ENCODE assay signal across 14 cellular contexts in genomic region chr2:30611572-30611971, GRCh38.
A peak's percentile ranks its signal among the peaks of the same experiment; 100 is the strongest.
DNase-seq lines count a peak whose midpoint lies in the region; ATAC-seq and TF ChIP-seq lines count a peak whose summit lies in the region.
"Had no signal": no experiment of that assay in that cellular context is flagged by ENCODE, and none has a peak within 500 bp of the region (broad histone marks: within the 10 kb centered on the region; RNA-seq: fewer than 3 reads in every experiment).

No MANE protein-coding gene starts in this region.

- H3K9ac ChIP-seq in mesenchymal stem cell (ENCODE audit: low read length): no peak overlapping the region

- no peaks in the 10 kb centered on the region for H3K36me3 ChIP-seq in GM23338 (ENCODE audit: insufficient read depth)
- H3K36me3 ChIP-seq in mesenchymal stem cell (ENCODE audit: control insufficient read depth in 1 of 2, insufficient read depth in 2 of 2, low read depth in 1 of 2, low read length in 2 of 2): no peaks in the 10 kb centered on the region
- H3K36me3 ChIP-seq: colonic mucosa, thoracic aorta had no signal

- no peak for TF ChIP-seq POLR2A in erythroblast (IDR thresholded peaks at IDR 0.05; ENCODE audit: low read length)

- DNase-seq in AG08395 (ENCODE audit: low spot score): peak; percentile 73
- no peak for DNase-seq in GM23338 (ENCODE audit: low spot score)
- DNase-seq in T-helper 17 cell: no peak
- DNase-seq in mesenchymal stem cell: peak; percentile 98
- no peak for DNase-seq in activated CD4-positive, alpha-beta T cell treated with anti-CD3 and anti-CD28 coated beads for 4 hours
- DNase-seq in T-helper 2 cell: no peak
- DNase-seq in erythroblast (lab: John Stamatoyannopoulos, UW): no peak
- DNase-seq: activated CD4-positive, alpha-beta memory T cell treated with anti-CD3 and anti-CD28 coated beads, Interleukin-2, amount 10 ng/mL, durations not matched to agents 7 days and 5 days; activated naive CD4-positive, alpha-beta T cell treated with anti-CD3 and anti-CD28 coated beads, Interleukin-2, amount 50 U/mL, for 16 hours; colonic mucosa had no signal

- H3K4me2 ChIP-seq in GM23338 (peak overlapping the region; percentile 10; the same call in 1 of the 2 replicates), mesenchymal stem cell (ENCODE audit: low read length, poor library complexity, severe bottlenecking) (no peak overlapping the region)

- no peak overlapping the region for H2AK5ac ChIP-seq in mesenchymal stem cell (ENCODE audit: low read length, severe bottlenecking)

- no peaks in the 10 kb centered on the region for H3K9me3 Mint-ChIP-seq in GM23338
- H3K9me3 Mint-ChIP-seq: activated CD4-positive, alpha-beta memory T cell treated with anti-CD3 and anti-CD28 coated beads, Interleukin-2, amount 10 ng/mL, durations not matched to agents 7 days and 5 days had no signal

- H2BK5ac ChIP-seq in mesenchymal stem cell (ENCODE audit: low read depth, low read length, poor library complexity, severe bottlenecking): no peak overlapping the region

- H4K20me1 ChIP-seq in GM23338 (replicated peaks; ENCODE audit: insufficient read depth): no peaks in the 10 kb centered on the region

- H3K23ac ChIP-seq in mesenchymal stem cell (ENCODE audit: low read length in 2 of 2): peak overlapping the region in 1 of 2 experiments; percentile 40

- H3K4me3 Mint-ChIP-seq in GM23338 (no peak overlapping the region), T-helper 17 cell (no peak overlapping the region)
- H3K4me3 Mint-ChIP-seq: activated CD4-positive, alpha-beta memory T cell treated with anti-CD3 and anti-CD28 coated beads, Interleukin-2, amount 10 ng/mL, durations not matched to agents 7 days and 5 days; B cell had no signal

- H3K27me3 Mint-ChIP-seq in GM23338 (ENCODE audit: insufficient read depth, low read depth, poor library complexity) (peaks cover 5% of the 10 kb centered on the region), T-helper 17 cell (no peaks in the 10 kb centered on the region)
- H3K27me3 Mint-ChIP-seq: activated CD4-positive, alpha-beta memory T cell treated with anti-CD3 and anti-CD28 coated beads, Interleukin-2, amount 10 ng/mL, durations not matched to agents 7 days and 5 days; B cell had no signal

- no peaks in the 10 kb centered on the region; the same call in 1 of the 2 replicates for H3K9me2 ChIP-seq in GM23338 (ENCODE audit: insufficient read depth)

- no peak overlapping the region for H4K91ac ChIP-seq in mesenchymal stem cell (ENCODE audit: low read length)

- H3K9me3 ChIP-seq in T-helper 17 cell (ENCODE audit: control insufficient read depth, low read length, poor library complexity, severe bottlenecking): no peaks in the 10 kb centered on the region
- H3K9me3 ChIP-seq in mesenchymal stem cell (ENCODE audit: control insufficient read depth, low read length): no peaks in the 10 kb centered on the region
- H3K9me3 ChIP-seq: colonic mucosa, thoracic aorta had no signal

- no peak overlapping the region for H3K27ac Mint-ChIP-seq in GM23338
- peak overlapping the region; percentile 80 for H3K27ac Mint-ChIP-seq in T-helper 17 cell
- H3K27ac Mint-ChIP-seq: activated CD4-positive, alpha-beta memory T cell treated with anti-CD3 and anti-CD28 coated beads, Interleukin-2, amount 10 ng/mL, durations not matched to agents 7 days and 5 days; B cell had no signal

- H2BK15ac ChIP-seq in mesenchymal stem cell (ENCODE audit: low read depth, poor library complexity, severe bottlenecking): no peak overlapping the region

- H3K79me2 ChIP-seq in GM23338 (replicated peaks; ENCODE audit: insufficient read depth): 0 out of 2 replicates have a peak, but pooled peaks cover 3% of the 10 kb centered on the region

- H2AFZ ChIP-seq in GM23338 (no peak overlapping the region), mesenchymal stem cell (ENCODE audit: low read depth, low read length) (no peak overlapping the region)

- H2BK120ac ChIP-seq in mesenchymal stem cell (ENCODE audit: low read depth, low read length): no peak overlapping the region

- ATAC-seq in GM23338 (no peak), T-helper 17 cell (no peak), GM18867 (IDR thresholded peaks at IDR 0.05; ENCODE audit: unreplicated experiment) (no peak)
- ATAC-seq: left lobe of liver had no signal

- H3K4me1 Mint-ChIP-seq in GM23338 (peaks cover 26% of the 10 kb centered on the region), T-helper 17 cell (peaks cover 10% of the 10 kb centered on the region)
- H3K4me1 Mint-ChIP-seq: activated CD4-positive, alpha-beta memory T cell treated with anti-CD3 and anti-CD28 coated beads, Interleukin-2, amount 10 ng/mL, durations not matched to agents 7 days and 5 days had no signal

- H3F3A ChIP-seq in GM23338 (replicated peaks; ENCODE audit: low read depth): no peaks in the 10 kb centered on the region

- no peak overlapping the region for H2BK12ac ChIP-seq in mesenchymal stem cell (ENCODE audit: low read length in 2 of 2)

- peaks cover 1% of the 10 kb centered on the region for H3K79me1 ChIP-seq in mesenchymal stem cell (replicated peaks; ENCODE audit: low read length, poor library complexity, severe bottlenecking)

- no peaks in the 10 kb centered on the region; the same call in 2 of the 3 replicates for H3K36me3 Mint-ChIP-seq in GM23338 (ENCODE audit: low read depth)
- peaks cover 18% of the 10 kb centered on the region for H3K36me3 Mint-ChIP-seq in T-helper 17 cell (ENCODE audit: low read depth)

- peak overlapping the region in 1 of 2 experiments; percentile 57 for H3K18ac ChIP-seq in mesenchymal stem cell (ENCODE audit: low read depth in 1 of 2, low read length in 2 of 2)

- WGBS in mesenchymal stem cell: 25% methylated on average over 4 of the region's 4 CpGs

- H3K27ac ChIP-seq in GM23338 (ENCODE audit: low read depth) (no peak overlapping the region), mesenchymal stem cell (ENCODE audit: low read length, poor library complexity, severe bottlenecking) (no peak overlapping the region)
- H3K27ac ChIP-seq: colonic mucosa, thoracic aorta had no signal

- H3K4me1 ChIP-seq in GM23338 (ENCODE audit: insufficient read depth) (peaks cover 39% of the 10 kb centered on the region), mesenchymal stem cell (ENCODE audit: control insufficient read depth, insufficient read depth, low read depth, low read length) (no peaks in the 10 kb centered on the region)
- H3K4me1 ChIP-seq: colonic mucosa had no signal

- no peaks in the 10 kb centered on the region for H3K27me3 ChIP-seq in GM23338 (ENCODE audit: insufficient read depth)
- no peaks in the 10 kb centered on the region for H3K27me3 ChIP-seq in mesenchymal stem cell (ENCODE audit: control insufficient read depth in 1 of 2, insufficient read depth in 1 of 2, low read length in 2 of 2)
- H3K27me3 ChIP-seq: colonic mucosa had no signal

- TF ChIP-seq CTCF in GM23338 (conservative IDR thresholded peaks at IDR 0.05; ENCODE audit: low read depth in 2 of 2): no peak

- H3K4me3 ChIP-seq in GM23338 (no peak overlapping the region), mesenchymal stem cell (ENCODE audit: insufficient read depth in 1 of 2, low read depth in 1 of 2, low read length in 2 of 2) (no peak overlapping the region)
- H3K4me3 ChIP-seq: colonic mucosa, thoracic aorta had no signal

- no peak overlapping the region for H3K14ac ChIP-seq in mesenchymal stem cell (ENCODE audit: low read length in 2 of 2)

- peak overlapping the region in 1 of 2 experiments; percentile 73 for H3K4ac ChIP-seq in mesenchymal stem cell (ENCODE audit: low read depth in 1 of 2, low read length in 2 of 2)

- H4K8ac ChIP-seq in mesenchymal stem cell (ENCODE audit: low read length): no peak overlapping the region

TF ChIP-seq in GM23338, 12 proteins besides CTCF, POLR2A, EP300 and RAD21:
- TF ChIP-seq CREB1 (CRISPR knock-in tag; IDR thresholded peaks at IDR 0.05; ENCODE audit: low read depth) (no peak), ETS1 (IDR thresholded peaks at IDR 0.05) (no peak)

Comparison
In these comparisons a context has a peak if more than half of its experiments do, and no peak if none do; other contexts are left out.
1. DNase-seq: peak in AG08395 (single experiment) and mesenchymal stem cell (single experiment); none in GM23338 (single experiment), T-helper 17 cell (0 of 3), activated CD4-positive, alpha-beta T cell treated with anti-CD3 and anti-CD28 coated beads for 4 hours (0 of 2), T-helper 2 cell (0 of 5) and erythroblast (0 of 2).